In the genomic region with DNA sequence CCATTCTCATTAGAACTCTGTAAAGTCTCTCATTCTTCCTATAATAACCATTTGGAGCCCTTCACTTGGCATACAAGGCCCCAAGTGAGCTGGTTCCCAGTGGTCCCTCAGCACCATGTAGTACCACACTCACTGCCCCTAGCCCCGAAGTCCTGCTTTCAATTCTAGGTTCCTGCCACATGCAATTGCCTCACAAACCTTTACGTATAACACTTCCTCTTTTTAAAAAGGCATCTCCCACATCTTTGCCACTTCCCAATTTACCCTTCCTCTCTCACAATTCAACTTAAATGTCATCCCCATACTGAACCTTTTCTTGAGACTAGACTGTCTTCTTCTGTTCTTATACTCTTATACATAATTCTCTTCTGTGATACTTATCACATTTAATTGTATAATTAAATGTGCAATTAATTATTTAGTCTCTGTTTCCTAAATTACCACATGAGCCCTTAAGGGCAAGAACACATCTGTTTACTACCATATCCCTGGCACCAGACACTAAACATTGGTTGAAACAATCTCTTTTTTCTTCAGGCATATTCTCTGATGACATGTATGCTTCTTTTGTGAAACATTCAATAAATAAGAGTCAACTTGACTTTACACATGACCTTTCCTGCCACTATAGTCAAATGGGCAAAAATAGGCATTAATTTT, we compare ENCODE assay signal across 9 cellular contexts.
DNase-seq lines count a peak whose midpoint lies in the region; ATAC-seq and TF ChIP-seq lines count a peak whose summit lies in the region.
"Had no signal": no experiment of that assay in that cellular context is flagged by ENCODE, and none has a peak within 500 bp of the region (broad histone marks: within the 10 kb centered on the region; RNA-seq: fewer than 3 reads in every experiment).

No MANE protein-coding gene starts in this region.

- peak in 2 of 3 donors; percentile 22 to 44 for DNase-seq in Peyer's patch
- peak in 1 of 3 donors; percentile 14 for DNase-seq in mucosa of descending colon
- DNase-seq in uterus = no peak
- DNase-seq in NCI-H2029 treated with DMSO at 0.1 percent for 48 hours (lab: John Stamatoyannopoulos, UW) = no peak
- DNase-seq in central memory CD4-positive, alpha-beta T cell = no peak

- H3K9me3 ChIP-seq in Peyer's patch (no peaks in the 10 kb centered on the region), mucosa of descending colon (no peaks in the 10 kb centered on the region), uterus (no peaks in the 10 kb centered on the region)
- H3K9me3 ChIP-seq: prostate gland had no signal

- H3K27me3 ChIP-seq in Peyer's patch (no peaks in the 10 kb centered on the region), uterus (no peaks in the 10 kb centered on the region)

- TF ChIP-seq CTCF in Peyer's patch (IDR thresholded peaks at IDR 0.05) = no peak
- no peak for TF ChIP-seq CTCF in mucosa of descending colon (IDR thresholded peaks at IDR 0.05)
- no peak for TF ChIP-seq CTCF in uterus (IDR thresholded peaks at IDR 0.05)

- intact Hi-C loops in mucosa of descending colon (cut with DNase I, micrococcal nuclease) (no loop called here), uterus (cut with DNase I; ENCODE audit: low total_unique reads) (no loop called here)

- H3K27ac ChIP-seq in Peyer's patch (no peak overlapping the region), uterus (no peak overlapping the region)
- H3K27ac ChIP-seq: prostate gland had no signal

- ATAC-seq in GM18867 (IDR thresholded peaks at IDR 0.05; ENCODE audit: unreplicated experiment) = peak; percentile 53
- peak; percentile 50 for ATAC-seq in HG02885 (IDR thresholded peaks at IDR 0.05; ENCODE audit: poor library complexity, unreplicated experiment)
- peak; percentile 19 for ATAC-seq in mucosa of descending colon
- ATAC-seq in HG02759 (IDR thresholded peaks at IDR 0.05; ENCODE audit: unreplicated experiment) = no peak

- H3K4me3 ChIP-seq in Peyer's patch (no peak overlapping the region), mucosa of descending colon (no peak overlapping the region), uterus (no peak overlapping the region)
- H3K4me3 ChIP-seq: prostate gland had no signal

- H3K36me3 ChIP-seq in Peyer's patch (no peaks in the 10 kb centered on the region), mucosa of descending colon (ENCODE audit: low read depth) (no peaks in the 10 kb centered on the region), uterus (no peaks in the 10 kb centered on the region)
- H3K36me3 ChIP-seq: prostate gland had no signal

- H3K4me1 ChIP-seq in Peyer's patch (peaks cover 0 to 5% (median 0%) of the 10 kb centered on the region in 4 donors), mucosa of descending colon (ENCODE audit: low read depth) (peaks cover 2% of the 10 kb centered on the region), uterus (no peaks in the 10 kb centered on the region)
- H3K4me1 ChIP-seq: prostate gland had no signal

- no peak for TF ChIP-seq POLR2A in Peyer's patch (IDR thresholded peaks at IDR 0.05)
- no peak for TF ChIP-seq POLR2A in uterus (IDR thresholded peaks at IDR 0.05)

Comparison
In these comparisons a context has a peak if more than half of its experiments do, and no peak if none do; other contexts are left out.
1. DNase-seq: peak in Peyer's patch (2 of 3); none in uterus (0 of 2), NCI-H2029 treated with DMSO at 0.1 percent for 48 hours (single experiment) and central memory CD4-positive, alpha-beta T cell (single experiment).